In genomic region chr15:72911658-72912057, GRCh38 we compare ENCODE assay signal across 24 cellular contexts.
"Had no signal": no experiment of that assay in that cellular context is flagged by ENCODE, and none has a peak within 500 bp of the region (broad histone marks: within the 10 kb centered on the region; RNA-seq: fewer than 3 reads in every experiment).

No MANE protein-coding gene starts in this region.

- H2AFZ ChIP-seq: hepatocyte had no signal

- H3K27me3 ChIP-seq: hepatocyte, left lung, ovary, tibial nerve, upper lobe of left lung, vagina had no signal

- H3K4me3 ChIP-seq: heart right ventricle, hepatocyte, left lung, lung, ovary, skin epidermis, tibial nerve, upper lobe of left lung, vagina had no signal

- H3K79me2 ChIP-seq: hepatocyte had no signal

- DNase-seq: heart right ventricle; kidney glomerular epithelial cell; left cardiac atrium; left lung; midbrain; naive thymus-derived CD4-positive, alpha-beta T cell; ovary; right cardiac atrium; stimulated activated CD4-positive, alpha-beta T cell treated with anti-CD3 and anti-CD28 coated beads, Interleukin-1b, Interleukin-23, amount 100 ng/mL, for 48 hours; stimulated activated CD4-positive, alpha-beta T cell treated with anti-CD3 and anti-CD28 coated beads, Interleukin-2, amount 100 ng/mL, for 48 hours; stimulated activated CD4-positive, alpha-beta T cell treated with anti-CD3 and anti-CD28 coated beads, Interleukin-4, amount 100 ng/mL, for 4 hours; stimulated activated CD8-positive, alpha-beta memory T cell treated with anti-CD3 and anti-CD28 coated beads, Interleukin-4, amount 100 ng/mL, for 48 hours; stimulated activated naive CD4-positive, alpha-beta T cell treated with Interleukin-2 at 50 U/mL for 16 hours; stimulated activated naive CD8-positive, alpha-beta T cell treated with anti-CD3 and anti-CD28 coated beads, Interleukin-15, amount 100 ng/mL, for 72 hours; substantia nigra; upper lobe of left lung had no signal

- H3K27ac ChIP-seq: heart right ventricle, hepatocyte, left lung, ovary, skin epidermis, tibial nerve, upper lobe of left lung, vagina had no signal

- H3K4me2 ChIP-seq: hepatocyte had no signal

- ATAC-seq: heart right ventricle; left cardiac atrium; left lung; naive thymus-derived CD4-positive, alpha-beta T cell; natural killer cell treated with Interleukin-12 subunit alpha and Interleukin-12 subunit beta and Interleukin-15 and Interleukin-18, amount 100 ng/mL, for 72 hours; right cardiac atrium; sciatic nerve; stimulated activated memory B cell treated with anti-CD40 and anti-IgM and Interleukin-4, amounts not matched to agents 10 μg/mL and 1 μg/mL and 100 μg/mL, for 72 hours; stimulated activated naive CD8-positive, alpha-beta T cell treated with anti-CD3 and anti-CD28 coated beads, Interleukin-15, amount 100 ng/mL, for 72 hours had no signal

- H3K9me3 ChIP-seq: heart right ventricle, left lung, ovary, tibial nerve, upper lobe of left lung, vagina had no signal

- H3K36me3 ChIP-seq: heart right ventricle, left lung, ovary, tibial nerve, upper lobe of left lung, vagina had no signal

- H3K4me1 ChIP-seq: left lung, tibial nerve, upper lobe of left lung, vagina had no signal
